ENCODE assay signal across 9 cellular contexts in genomic region chr1:110787328-110788071, GRCh38.
DNase-seq lines count a peak whose midpoint lies in the region; ATAC-seq and TF ChIP-seq lines count a peak whose summit lies in the region.
"Had no signal": no experiment of that assay in that cellular context is flagged by ENCODE, and none has a peak within 500 bp of the region (broad histone marks: within the 10 kb centered on the region; RNA-seq: fewer than 3 reads in every experiment).

No MANE protein-coding gene starts in this region.

- peaks cover 44% of the 10 kb centered on the region for H3K4me1 Mint-ChIP-seq in activated naive CD8-positive, alpha-beta T cell treated with anti-CD3 and anti-CD28 coated beads, Interleukin-2, amount 10 ng/mL, durations not matched to agents 7 days and 5 days
- H3K4me1 Mint-ChIP-seq in neural progenitor cell = no peaks in the 10 kb centered on the region

- WGBS in thyroid gland, 2 donors = 27 to 34% methylated on average over 3 of the region's 3 CpGs

- no peak for TF ChIP-seq POLR2A in thyroid gland (IDR thresholded peaks at IDR 0.05)

- H3K79me2 ChIP-seq in neural progenitor cell (ENCODE audit: low read depth) = no peaks in the 10 kb centered on the region

- intact Hi-C loops in thyroid gland (cut with DNase I) (no loop called here), tibial artery (cut with DNase I; ENCODE audit: low total_unique reads) (loop anchor here (10.0 kb wide), 1 partner anchor 163 kb away; no protein-coding TSS in a partner anchor)

- H3K36me3 ChIP-seq in neural progenitor cell (no peaks in the 10 kb centered on the region), thyroid gland (no peaks in the 10 kb centered on the region), tibial artery (no peaks in the 10 kb centered on the region)

- no peaks in the 10 kb centered on the region for H3K4me1 ChIP-seq in neural progenitor cell
- no peaks in the 10 kb centered on the region for H3K4me1 ChIP-seq in thyroid gland
- H3K4me1 ChIP-seq in tibial artery = no peaks in the 10 kb centered on the region

- no peak overlapping the region for H3K27ac ChIP-seq in neural progenitor cell
- H3K27ac ChIP-seq in thyroid gland = no peak overlapping the region
- H3K27ac ChIP-seq in tibial artery = no peak overlapping the region

- H4K20me1 ChIP-seq in neural progenitor cell (ENCODE audit: low read depth) = no peaks in the 10 kb centered on the region

- H3K4me3 ChIP-seq in neural progenitor cell = no peak overlapping the region
- no peak overlapping the region for H3K4me3 ChIP-seq in thyroid gland (replicated peaks in 1 of 3)
- no peak overlapping the region for H3K4me3 ChIP-seq in tibial artery

- DNase-seq in GM20000 (ENCODE audit: low spot score) = peak; percentile 22
- DNase-seq in activated naive CD8-positive, alpha-beta T cell treated with anti-CD3 and anti-CD28 coated beads, Interleukin-2, amount 10 ng/mL, durations not matched to agents 7 days and 5 days = peak; percentile 74
- no peak for DNase-seq in neural progenitor cell (ENCODE audit: low spot score)
- DNase-seq in thyroid gland = no peak
- DNase-seq in tibial artery = no peak
- DNase-seq in GM13977 (ENCODE audit: low spot score) = no peak

- peaks cover 14% of the 10 kb centered on the region for H3K9me3 Mint-ChIP-seq in activated naive CD8-positive, alpha-beta T cell treated with anti-CD3 and anti-CD28 coated beads, Interleukin-2, amount 10 ng/mL, durations not matched to agents 7 days and 5 days
- H3K9me3 Mint-ChIP-seq in neural progenitor cell = no peaks in the 10 kb centered on the region

- no peaks in the 10 kb centered on the region for H3K27me3 Mint-ChIP-seq in activated naive CD8-positive, alpha-beta T cell treated with anti-CD3 and anti-CD28 coated beads, Interleukin-2, amount 10 ng/mL, durations not matched to agents 7 days and 5 days
- peaks cover 5% of the 10 kb centered on the region for H3K27me3 Mint-ChIP-seq in neural progenitor cell (ENCODE audit: insufficient read depth, low read depth)
- H3K27me3 Mint-ChIP-seq: dendritic cell treated with granulocyte-macrophage colony-stimulating factor and Interleukin-4, amounts not matched to agents 40 ng/mL and 50 ng/mL, for 4 days had no signal

- H3K9me3 ChIP-seq in neural progenitor cell (ENCODE audit: low read depth) = no peaks in the 10 kb centered on the region
- H3K9me3 ChIP-seq in thyroid gland = no peaks in the 10 kb centered on the region
- H3K9me3 ChIP-seq in tibial artery = peaks cover 0 to 9% (median 3%) of the 10 kb centered on the region in 3 donors

- peak overlapping the region; percentile 94 for H3K27ac Mint-ChIP-seq in activated naive CD8-positive, alpha-beta T cell treated with anti-CD3 and anti-CD28 coated beads, Interleukin-2, amount 10 ng/mL, durations not matched to agents 7 days and 5 days
- no peak overlapping the region for H3K27ac Mint-ChIP-seq in neural progenitor cell
- H3K27ac Mint-ChIP-seq: dendritic cell treated with granulocyte-macrophage colony-stimulating factor and Interleukin-4, amounts not matched to agents 40 ng/mL and 50 ng/mL, for 4 days had no signal

- in situ Hi-C loops in GM13977 (cut with MboI; ENCODE audit: low pct_unique_long_range_greater_than_20kb, low sequenced_read_pairs, unreplicated experiment) = loop anchor here (10.0 kb wide), 2 partner anchors 217 to 253 kb away; no protein-coding TSS in a partner anchor

- H3F3A ChIP-seq in neural progenitor cell (ENCODE audit: low read depth) = no peaks in the 10 kb centered on the region

- peak overlapping the region; percentile 80 for H3K4me3 Mint-ChIP-seq in activated naive CD8-positive, alpha-beta T cell treated with anti-CD3 and anti-CD28 coated beads, Interleukin-2, amount 10 ng/mL, durations not matched to agents 7 days and 5 days
- H3K4me3 Mint-ChIP-seq in neural progenitor cell = no peak overlapping the region
- H3K4me3 Mint-ChIP-seq: dendritic cell treated with granulocyte-macrophage colony-stimulating factor and Interleukin-4, amounts not matched to agents 40 ng/mL and 50 ng/mL, for 4 days had no signal

- H3K27me3 ChIP-seq in neural progenitor cell (peaks cover 9% of the 10 kb centered on the region), thyroid gland (no peaks in the 10 kb centered on the region), tibial artery (peaks cover 0 to 10% of the 10 kb centered on the region in 2 donors)

- H3K4me2 ChIP-seq in neural progenitor cell = no peak overlapping the region

- peaks cover 21% of the 10 kb centered on the region for H3K36me3 Mint-ChIP-seq in activated naive CD8-positive, alpha-beta T cell treated with anti-CD3 and anti-CD28 coated beads, Interleukin-2, amount 10 ng/mL, durations not matched to agents 7 days and 5 days
- H3K36me3 Mint-ChIP-seq in neural progenitor cell = no peaks in the 10 kb centered on the region

- H2AFZ ChIP-seq in neural progenitor cell (replicated peaks) = no peak overlapping the region

- peak; percentile 82 for ATAC-seq in HG03521 (IDR thresholded peaks at IDR 0.05; ENCODE audit: unreplicated experiment)
- peak; percentile 82 for ATAC-seq in activated naive CD8-positive, alpha-beta T cell treated with anti-CD3 and anti-CD28 coated beads, Interleukin-2, amount 10 ng/mL, durations not matched to agents 7 days and 5 days (ENCODE audit: low read depth)

- no peak overlapping the region for H3K9ac ChIP-seq in neural progenitor cell

- TF ChIP-seq CTCF in GM12873 (IDR thresholded peaks at IDR 0.05; ENCODE audit: insufficient read depth, low read depth, low read length, missing control alignments) (peak; percentile 21), GM20000 (IDR thresholded peaks at IDR 0.05; ENCODE audit: extremely low read depth, missing control alignments) (no peak), neural progenitor cell (IDR thresholded peaks at IDR 0.05) (no peak), thyroid gland (IDR thresholded peaks at IDR 0.05) (no peak), tibial artery (IDR thresholded peaks at IDR 0.05) (no peak), GM13977 (IDR thresholded peaks at IDR 0.05; ENCODE audit: extremely low read depth, insufficient read depth, missing control alignments) (no peak)

- POLR2A ChIA-PET in activated naive CD8-positive, alpha-beta T cell treated with anti-CD3 and anti-CD28 coated beads, Interleukin-2, amount 10 ng/mL, durations not matched to agents 7 days and 5 days (lab: Charles Lee) = interaction anchor here (0.8 to 3.0 kb wide), 18 partner anchors 12 to 448 kb away, joined by 3 to 90 read pairs (median 3); partner anchors contain the start of genes CD53, KCNA3 and LRIF1

Comparison
In these comparisons a context has a peak if more than half of its experiments do, and no peak if none do; other contexts are left out.
1. DNase-seq: peak in GM20000 (single experiment) and activated naive CD8-positive, alpha-beta T cell treated with anti-CD3 and anti-CD28 coated beads, Interleukin-2, amount 10 ng/mL, durations not matched to agents 7 days and 5 days (single experiment); none in neural progenitor cell (single experiment), thyroid gland (0 of 2), tibial artery (0 of 2) and GM13977 (single experiment).